ENCODE assay signal across 8 cellular contexts in genomic region chr11:8614497-8614896, GRCh38. TPM values are rescaled to one million over a fixed set of nuclear protein-coding genes. Genes with fewer than 3 reads are reported as not detected.
"Had no signal": no experiment of that assay in that cellular context is flagged by ENCODE, and none has a peak within 500 bp of the region (broad histone marks: within the 10 kb centered on the region; RNA-seq: fewer than 3 reads in every experiment).

No MANE protein-coding gene starts in this region.

- DNase-seq: IMR-90, KBM-7, KG1 had no signal

- ATAC-seq: HepG2, K562 had no signal

- H3K9me3 Mint-ChIP-seq: IgD-negative memory B cell had no signal

- H3K4me3 Mint-ChIP-seq: IgD-negative memory B cell had no signal

- H3K4me3 ChIP-seq: K562 had no signal

- H3K27ac ChIP-seq: HL-60 had no signal

- H3K27me3 Mint-ChIP-seq: IgD-negative memory B cell had no signal

RNA-seq across cellular contexts. Expression of gene STK33, which starts 20.5 kb away (rescaled TPM):
- total RNA-seq: HT-29, K562 had no signal
